1 cellular context compared by ENCODE assay signal in genomic region chr15:27454281-27455060, GRCh38.
TF ChIP-seq lines count a peak whose summit lies in the region.

No MANE protein-coding gene starts in this region.

TF ChIP-seq in K562, 482 proteins besides CTCF, POLR2A, EP300 and RAD21 (continued from another document):
- TF ChIP-seq, protein P1, sequence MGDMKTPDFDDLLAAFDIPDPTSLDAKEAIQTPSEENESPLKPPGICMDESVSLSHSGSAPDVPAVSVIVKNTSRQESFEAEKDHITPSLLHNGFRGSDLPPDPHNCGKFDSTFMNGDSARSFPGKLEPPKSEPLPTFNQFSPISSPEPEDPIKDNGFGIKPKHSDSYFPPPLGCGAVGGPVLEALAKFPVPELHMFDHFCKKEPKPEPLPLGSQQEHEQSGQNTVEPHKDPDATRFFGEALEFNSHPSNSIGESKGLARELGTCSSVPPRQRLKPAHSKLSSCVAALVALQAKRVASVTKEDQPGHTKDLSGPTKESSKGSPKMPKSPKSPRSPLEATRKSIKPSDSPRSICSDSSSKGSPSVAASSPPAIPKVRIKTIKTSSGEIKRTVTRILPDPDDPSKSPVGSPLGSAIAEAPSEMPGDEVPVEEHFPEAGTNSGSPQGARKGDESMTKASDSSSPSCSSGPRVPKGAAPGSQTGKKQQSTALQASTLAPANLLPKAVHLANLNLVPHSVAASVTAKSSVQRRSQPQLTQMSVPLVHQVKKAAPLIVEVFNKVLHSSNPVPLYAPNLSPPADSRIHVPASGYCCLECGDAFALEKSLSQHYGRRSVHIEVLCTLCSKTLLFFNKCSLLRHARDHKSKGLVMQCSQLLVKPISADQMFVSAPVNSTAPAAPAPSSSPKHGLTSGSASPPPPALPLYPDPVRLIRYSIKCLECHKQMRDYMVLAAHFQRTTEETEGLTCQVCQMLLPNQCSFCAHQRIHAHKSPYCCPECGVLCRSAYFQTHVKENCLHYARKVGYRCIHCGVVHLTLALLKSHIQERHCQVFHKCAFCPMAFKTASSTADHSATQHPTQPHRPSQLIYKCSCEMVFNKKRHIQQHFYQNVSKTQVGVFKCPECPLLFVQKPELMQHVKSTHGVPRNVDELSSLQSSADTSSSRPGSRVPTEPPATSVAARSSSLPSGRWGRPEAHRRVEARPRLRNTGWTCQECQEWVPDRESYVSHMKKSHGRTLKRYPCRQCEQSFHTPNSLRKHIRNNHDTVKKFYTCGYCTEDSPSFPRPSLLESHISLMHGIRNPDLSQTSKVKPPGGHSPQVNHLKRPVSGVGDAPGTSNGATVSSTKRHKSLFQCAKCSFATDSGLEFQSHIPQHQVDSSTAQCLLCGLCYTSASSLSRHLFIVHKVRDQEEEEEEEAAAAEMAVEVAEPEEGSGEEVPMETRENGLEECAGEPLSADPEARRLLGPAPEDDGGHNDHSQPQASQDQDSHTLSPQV (IDR thresholded peaks at IDR 0.05) = no peak
- no peak for TF ChIP-seq TBP (optimal IDR thresholded peaks at IDR 0.05; ENCODE audit: low read depth, low read length)
- 0 out of 2 replicates have a peak, but pooled peaks have one; percentile 20 for TF ChIP-seq ZNF584 (CRISPR knock-in tag; IDR thresholded peaks at IDR 0.05; ENCODE audit: low read depth)
- no peak for TF ChIP-seq NR2C2 (CRISPR knock-in tag; IDR thresholded peaks at IDR 0.05)
- peak; percentile 21; the same call in 1 of the 2 replicates for TF ChIP-seq NR2C2 (tag; IDR thresholded peaks at IDR 0.05)
- TF ChIP-seq FOXK2 (conservative IDR thresholded peaks at IDR 0.05 in 1 of 2, IDR thresholded peaks at IDR 0.05 in 1 of 2; ENCODE audit: low read depth in 2 of 2) = no peak
- no peak for TF ChIP-seq TCF7L2 (IDR thresholded peaks at IDR 0.05; ENCODE audit: low read depth, low read length)
- no peak for TF ChIP-seq ATF1 (CRISPR knock-in tag; IDR thresholded peaks at IDR 0.05)
- peak; percentile 68 for TF ChIP-seq ATF1 (tag; IDR thresholded peaks at IDR 0.05)
- TF ChIP-seq, protein P2, sequence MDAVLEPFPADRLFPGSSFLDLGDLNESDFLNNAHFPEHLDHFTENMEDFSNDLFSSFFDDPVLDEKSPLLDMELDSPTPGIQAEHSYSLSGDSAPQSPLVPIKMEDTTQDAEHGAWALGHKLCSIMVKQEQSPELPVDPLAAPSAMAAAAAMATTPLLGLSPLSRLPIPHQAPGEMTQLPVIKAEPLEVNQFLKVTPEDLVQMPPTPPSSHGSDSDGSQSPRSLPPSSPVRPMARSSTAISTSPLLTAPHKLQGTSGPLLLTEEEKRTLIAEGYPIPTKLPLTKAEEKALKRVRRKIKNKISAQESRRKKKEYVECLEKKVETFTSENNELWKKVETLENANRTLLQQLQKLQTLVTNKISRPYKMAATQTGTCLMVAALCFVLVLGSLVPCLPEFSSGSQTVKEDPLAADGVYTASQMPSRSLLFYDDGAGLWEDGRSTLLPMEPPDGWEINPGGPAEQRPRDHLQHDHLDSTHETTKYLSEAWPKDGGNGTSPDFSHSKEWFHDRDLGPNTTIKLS (IDR thresholded peaks at IDR 0.05; ENCODE audit: borderline replicate concordance, low read depth) = no peak
- TF ChIP-seq CREB1 (IDR thresholded peaks at IDR 0.05) = peak; percentile 54; the same call in 1 of the 2 replicates
- peak; percentile 76 for TF ChIP-seq CREB1 (CRISPR knock-in tag; IDR thresholded peaks at IDR 0.05)
- peak; percentile 12; the same call in 1 of the 2 replicates for TF ChIP-seq MAFK (IDR thresholded peaks at IDR 0.05; ENCODE audit: low read length)
- TF ChIP-seq C11orf30 (IDR thresholded peaks at IDR 0.05; ENCODE audit: low read depth) = 0 out of 2 replicates have a peak, but pooled peaks have one; percentile 4
- 0 out of 2 replicates have a peak, but pooled peaks have one; percentile 47 for TF ChIP-seq ZNF24 (IDR thresholded peaks at IDR 0.05)
- TF ChIP-seq CHD2 (IDR thresholded peaks at IDR 0.05; ENCODE audit: low read depth, low read length) = no peak
- TF ChIP-seq, protein P3, sequence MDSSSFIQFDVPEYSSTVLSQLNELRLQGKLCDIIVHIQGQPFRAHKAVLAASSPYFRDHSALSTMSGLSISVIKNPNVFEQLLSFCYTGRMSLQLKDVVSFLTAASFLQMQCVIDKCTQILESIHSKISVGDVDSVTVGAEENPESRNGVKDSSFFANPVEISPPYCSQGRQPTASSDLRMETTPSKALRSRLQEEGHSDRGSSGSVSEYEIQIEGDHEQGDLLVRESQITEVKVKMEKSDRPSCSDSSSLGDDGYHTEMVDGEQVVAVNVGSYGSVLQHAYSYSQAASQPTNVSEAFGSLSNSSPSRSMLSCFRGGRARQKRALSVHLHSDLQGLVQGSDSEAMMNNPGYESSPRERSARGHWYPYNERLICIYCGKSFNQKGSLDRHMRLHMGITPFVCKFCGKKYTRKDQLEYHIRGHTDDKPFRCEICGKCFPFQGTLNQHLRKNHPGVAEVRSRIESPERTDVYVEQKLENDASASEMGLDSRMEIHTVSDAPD (CRISPR knock-in tag; IDR thresholded peaks at IDR 0.05) = no peak
- no peak for TF ChIP-seq MXI1 (IDR thresholded peaks at IDR 0.05; ENCODE audit: low read depth, low read length)
- no peak for TF ChIP-seq ZC3H11A (IDR thresholded peaks at IDR 0.05; ENCODE audit: low read depth, low read length)
- TF ChIP-seq CLOCK (CRISPR knock-in tag; IDR thresholded peaks at IDR 0.05; ENCODE audit: borderline replicate concordance) = no peak
